26 cellular contexts compared by ENCODE assay signal in genomic region chr9:76127637-76128036, GRCh38.
DNase-seq lines count a peak whose midpoint lies in the region; ATAC-seq, FAIRE-seq and TF ChIP-seq lines count a peak whose summit lies in the region.
"Had no signal": no experiment of that assay in that cellular context is flagged by ENCODE, and none has a peak within 500 bp of the region (broad histone marks: within the 10 kb centered on the region; RNA-seq: fewer than 3 reads in every experiment).

No MANE protein-coding gene starts in this region.

- dilution Hi-C loops in IMR-90 (cut with HindIII; ENCODE audit: low sequenced_read_pairs, unreplicated experiment): no loop called here

- no peak overlapping the region for H2AK9ac ChIP-seq in IMR-90 (replicated peaks; ENCODE audit: low read depth, low read length, poor library complexity)

- TF ChIP-seq EP300 in HepG2 (IDR thresholded peaks at IDR 0.05; ENCODE audit: low read depth in 2 of 2, low read length in 2 of 2) (no peak), HepG2 (CRISPR knock-in tag; IDR thresholded peaks at IDR 0.05; ENCODE audit: borderline replicate concordance) (no peak)

- H3K27me3 ChIP-seq in HepG2 (ENCODE audit: control insufficient read depth in 1 of 2, insufficient read depth in 2 of 2, low read length in 2 of 2): no peaks in the 10 kb centered on the region
- no peaks in the 10 kb centered on the region for H3K27me3 ChIP-seq in right lobe of liver
- no peaks in the 10 kb centered on the region for H3K27me3 ChIP-seq in IMR-90 (ENCODE audit: control insufficient read depth, insufficient read depth, low read length)
- H3K27me3 ChIP-seq: BLaER1 had no signal

- H3K4me1 ChIP-seq in HepG2 (ENCODE audit: insufficient read depth, low read length) (no peaks in the 10 kb centered on the region), right lobe of liver (no peaks in the 10 kb centered on the region), IMR-90 (ENCODE audit: control insufficient read depth, insufficient read depth, low read length) (no peaks in the 10 kb centered on the region)
- H3K4me1 ChIP-seq: BE2C, BLaER1 had no signal

- no peak overlapping the region for H4K91ac ChIP-seq in IMR-90 (ENCODE audit: insufficient read depth, low read depth, low read length)

- H3K4me3 Mint-ChIP-seq in nephron progenitor cell: no peak overlapping the region
- no peak overlapping the region for H3K4me3 Mint-ChIP-seq in effector memory CD8-positive, alpha-beta T cell
- H3K4me3 Mint-ChIP-seq: CD14-positive monocyte; CD4-positive, alpha-beta memory T cell; CD4-positive, CD25-positive, alpha-beta regulatory T cell; CD8-positive, alpha-beta memory T cell had no signal

- no peak overlapping the region for H2AK5ac ChIP-seq in IMR-90 (ENCODE audit: low read depth, low read length)

- H3K79me1 ChIP-seq in IMR-90 (ENCODE audit: low read depth in 1 of 2, low read length in 2 of 2): no peaks in the 10 kb centered on the region

- no peak overlapping the region for H2BK5ac ChIP-seq in IMR-90 (ENCODE audit: low read depth, low read length, poor library complexity, severe bottlenecking)

- FAIRE-seq in HepG2 (lab: Jason Lieb, UNC): no peak
- FAIRE-seq: GM12878, GM12892, GM19239 had no signal

- H3K18ac ChIP-seq in IMR-90 (ENCODE audit: low read depth, low read length): no peak overlapping the region

- in situ Hi-C loops in HepG2 (cut with HindIII; ENCODE audit: extremely low pct_ligation_motif_present, low pct_unique_long_range_greater_than_20kb) (no loop called here), IMR-90 (cut with MboI; ENCODE audit: low sequenced_read_pairs) (no loop called here)

- H3K36me3 ChIP-seq in HepG2 (replicated peaks in 1 of 2; ENCODE audit: control insufficient read depth in 1 of 2, insufficient read depth in 2 of 2, low read length in 2 of 2): no peaks in the 10 kb centered on the region
- no peaks in the 10 kb centered on the region for H3K36me3 ChIP-seq in right lobe of liver
- H3K36me3 ChIP-seq in IMR-90 (ENCODE audit: control insufficient read depth, insufficient read depth, low read length): no peaks in the 10 kb centered on the region
- H3K36me3 ChIP-seq: BE2C, BLaER1 had no signal

- H3K14ac ChIP-seq in IMR-90 (replicated peaks; ENCODE audit: low read depth, low read length): no peak overlapping the region

- peaks cover 68% of the 10 kb centered on the region for H3K36me3 Mint-ChIP-seq in nephron progenitor cell (ENCODE audit: low read depth)
- no peaks in the 10 kb centered on the region for H3K36me3 Mint-ChIP-seq in effector memory CD8-positive, alpha-beta T cell (ENCODE audit: insufficient read depth)
- H3K36me3 Mint-ChIP-seq: CD8-positive, alpha-beta memory T cell had no signal

- H3K4ac ChIP-seq in IMR-90 (ENCODE audit: low read depth, low read length): no peak overlapping the region

- H3K27ac ChIP-seq in HepG2 (ENCODE audit: extremely low read length, insufficient read depth, low read length): no peak overlapping the region
- H3K27ac ChIP-seq in right lobe of liver: no peak overlapping the region
- H3K27ac ChIP-seq in IMR-90 (ENCODE audit: insufficient read depth, low read length): no peak overlapping the region
- H3K27ac ChIP-seq: 22Rv1, BLaER1 had no signal

- no peaks in the 10 kb centered on the region for H3K9me3 Mint-ChIP-seq in nephron progenitor cell
- no peaks in the 10 kb centered on the region for H3K9me3 Mint-ChIP-seq in effector memory CD8-positive, alpha-beta T cell
- H3K9me3 Mint-ChIP-seq: CD4-positive, alpha-beta memory T cell had no signal

- no TSS peak for BruUV-seq in HepG2 (replicated peaks; lab: Mats Ljungman, UMichigan)
- BruUV-seq in IMR-90 (replicated peaks; lab: Mats Ljungman, UMichigan): no TSS peak

- no peaks in the 10 kb centered on the region for H3K79me2 ChIP-seq in HepG2 (ENCODE audit: insufficient read depth, low read length)

- ATAC-seq in HepG2: no peak
- ATAC-seq in right lobe of liver: no peak
- ATAC-seq in IMR-90 (ENCODE audit: low read depth): no peak
- no peak for ATAC-seq in GM18861 (IDR thresholded peaks at IDR 0.05; ENCODE audit: unreplicated experiment)
- ATAC-seq in effector memory CD8-positive, alpha-beta T cell (replicated peaks): no peak
- ATAC-seq: GM12878 had no signal

- H3K4me1 Mint-ChIP-seq in nephron progenitor cell: peaks cover 22% of the 10 kb centered on the region
- H3K4me1 Mint-ChIP-seq in effector memory CD8-positive, alpha-beta T cell (ENCODE audit: low read depth in 2 of 2): peaks cover 0 to 2% of the 10 kb centered on the region in 2 donors
- H3K4me1 Mint-ChIP-seq: CD14-positive monocyte; CD8-positive, alpha-beta memory T cell had no signal

- peak overlapping the region; percentile 46 for H3K27ac Mint-ChIP-seq in nephron progenitor cell
- H3K27ac Mint-ChIP-seq in effector memory CD8-positive, alpha-beta T cell: no peak overlapping the region
- H3K27ac Mint-ChIP-seq: CD4-positive, alpha-beta memory T cell; CD8-positive, alpha-beta memory T cell had no signal

- DNase-seq in HepG2 (ENCODE audit: low spot score) (no peak), right lobe of liver (no peak), IMR-90 (no peak), nephron progenitor cell (no peak)
- DNase-seq in effector memory CD8-positive, alpha-beta T cell: no peak
- DNase-seq: ACHN; BE2C; C1 segment of cervical spinal cord; CD4-positive, alpha-beta memory T cell; CD4-positive, CD25-positive, alpha-beta regulatory T cell; CD8-positive, alpha-beta memory T cell; COR-L47; DMS 273 treated with DMSO at 0.1 percent for 48 hours; DMS153; DMS53; DMS79; DND-41; EL; GDM1 had no signal

- H4K5ac ChIP-seq in IMR-90 (ENCODE audit: low read depth, low read length): no peak overlapping the region

- H3K9me3 ChIP-seq in HepG2 (ENCODE audit: low read length): no peaks in the 10 kb centered on the region
- no peaks in the 10 kb centered on the region for H3K9me3 ChIP-seq in right lobe of liver
- H3K9me3 ChIP-seq in IMR-90 (ENCODE audit: control insufficient read depth, insufficient read depth, low read length): no peaks in the 10 kb centered on the region
- H3K9me3 ChIP-seq: BE2C, BLaER1 had no signal

- H3K23ac ChIP-seq in IMR-90 (ENCODE audit: low read depth, low read length): no peak overlapping the region

- H4K8ac ChIP-seq in IMR-90 (ENCODE audit: low read depth in 2 of 2, low read length in 2 of 2): no peak overlapping the region

- no peak overlapping the region for H2BK120ac ChIP-seq in IMR-90 (ENCODE audit: low read depth, low read length)

- POLR2A ChIA-PET in HepG2 (lab: Yijun Ruan, JAX) (no interaction called here), IMR-90 (lab: Charles Lee; ENCODE audit: unreplicated experiment) (no interaction called here)

- 66% methylated on average over 5 of the region's 5 CpGs for WGBS in HepG2 (ENCODE audit: low lambda C conversion rate)
- 81% methylated on average over 5 of the region's 5 CpGs for WGBS in right lobe of liver (ENCODE audit: insufficient coverage, low coverage, low lambda C conversion rate, missing lambda C conversion rate)
- no CpG with 5 or more reads among the region's 5 CpGs for WGBS in IMR-90 (ENCODE audit: extremely low coverage in 2 of 2, insufficient read length in 1 of 2), 2 experiments

- H4K20me1 ChIP-seq in HepG2 (ENCODE audit: insufficient read depth, low read length) (no peaks in the 10 kb centered on the region), IMR-90 (ENCODE audit: insufficient read depth, low read length) (no peaks in the 10 kb centered on the region)
- H4K20me1 ChIP-seq: BLaER1 had no signal

- H2AFZ ChIP-seq in HepG2 (ENCODE audit: low read length): no peak overlapping the region
- no peak overlapping the region for H2AFZ ChIP-seq in IMR-90 (replicated peaks; ENCODE audit: low read length, poor library complexity)

- no peak overlapping the region for H2BK15ac ChIP-seq in IMR-90 (ENCODE audit: low read depth, low read length)

- TF ChIP-seq POLR2A in HepG2 (IDR thresholded peaks at IDR 0.05; ENCODE audit: insufficient read depth in 1 of 2, low read depth in 2 of 2, low read length in 2 of 2) (no peak), right lobe of liver (IDR thresholded peaks at IDR 0.05) (no peak), IMR-90 (IDR thresholded peaks at IDR 0.05; ENCODE audit: low read depth, low read length) (no peak)

- TF ChIP-seq CTCF in HepG2 (CRISPR knock-in tag; IDR thresholded peaks at IDR 0.05) (no peak), right lobe of liver (IDR thresholded peaks at IDR 0.05) (no peak), IMR-90 (conservative IDR thresholded peaks at IDR 0.05; ENCODE audit: low read depth, low read length) (no peak), nephron progenitor cell (IDR thresholded peaks at IDR 0.05) (no peak)

- H3K4me3 ChIP-seq in HepG2 (replicated peaks in 1 of 3; ENCODE audit: insufficient read depth in 1 of 3, low read depth in 2 of 3, low read length in 3 of 3) (no peak overlapping the region), right lobe of liver (no peak overlapping the region), IMR-90 (ENCODE audit: insufficient read depth, low read depth, low read length) (no peak overlapping the region)
- H3K4me3 ChIP-seq: BLaER1, GM12878 had no signal

- no peak overlapping the region for H3K56ac ChIP-seq in IMR-90 (ENCODE audit: extremely low read depth, insufficient read depth, low read length)

- no peaks in the 10 kb centered on the region; the same call in 1 of the 2 replicates for H3K9me1 ChIP-seq in IMR-90 (ENCODE audit: insufficient read depth, low read length)

- CTCF ChIA-PET in HepG2 (lab: Yijun Ruan, JAX; ENCODE audit: low intra/inter-chr PET ratio, low total read pairs) (no interaction called here), IMR-90 (lab: Yijun Ruan, JAX) (no interaction called here)

- H3K9ac ChIP-seq in HepG2 (ENCODE audit: insufficient read depth, low read depth, low read length) (no peak overlapping the region), IMR-90 (ENCODE audit: low read depth, low read length) (no peak overlapping the region)
- H3K9ac ChIP-seq: BLaER1 had no signal

- H3K4me2 ChIP-seq in HepG2 (ENCODE audit: low read depth, low read length): no peak overlapping the region
- no peak overlapping the region for H3K4me2 ChIP-seq in IMR-90 (ENCODE audit: low read depth, low read length)
- H3K4me2 ChIP-seq: BLaER1 had no signal

- intact Hi-C loops in HepG2 (cut with micrococcal nuclease; ENCODE audit: unreplicated experiment): no loop called here
- intact Hi-C loops in right lobe of liver (cut with DNase I): no loop called here
- intact Hi-C loops in IMR-90 (cut with micrococcal nuclease): no loop called here

- no peaks in the 10 kb centered on the region for H3K27me3 Mint-ChIP-seq in nephron progenitor cell (ENCODE audit: low read depth, poor library complexity)
- H3K27me3 Mint-ChIP-seq in effector memory CD8-positive, alpha-beta T cell: no peaks in the 10 kb centered on the region
- H3K27me3 Mint-ChIP-seq: CD4-positive, alpha-beta memory T cell; CD4-positive, CD25-positive, alpha-beta regulatory T cell; CD8-positive, alpha-beta memory T cell had no signal

- H2BK20ac ChIP-seq in IMR-90 (ENCODE audit: low read depth, low read length): no peak overlapping the region

- TF ChIP-seq RAD21 in HepG2 (CRISPR knock-in tag; IDR thresholded peaks at IDR 0.05) (no peak), IMR-90 (IDR thresholded peaks at IDR 0.05; ENCODE audit: low read length) (no peak)

TF ChIP-seq in HepG2, 621 proteins besides CTCF, POLR2A, EP300 and RAD21 (continues in another document):
- peak; percentile 64 for TF ChIP-seq MAFF (IDR thresholded peaks at IDR 0.05; ENCODE audit: low read depth, low read length)

TF ChIP-seq in IMR-90, 13 proteins besides CTCF, POLR2A, EP300 and RAD21 (continues in another document):
- no peak for TF ChIP-seq RCOR1 (IDR thresholded peaks at IDR 0.05; ENCODE audit: insufficient replicate concordance, low read length)
- TF ChIP-seq MAFK (IDR thresholded peaks at IDR 0.05; ENCODE audit: low read depth, low read length): peak; percentile 70
